Comparison of ENCODE assay signal across 17 cellular contexts in genomic region chr9:114374936-114375335, GRCh38. TPM values are rescaled to one million over a fixed set of nuclear protein-coding genes. Genes with fewer than 3 reads are reported as not detected.
DNase-seq lines count a peak whose midpoint lies in the region; ATAC-seq and TF ChIP-seq lines count a peak whose summit lies in the region.
"Had no signal": no experiment of that assay in that cellular context is flagged by ENCODE, and none has a peak within 500 bp of the region (broad histone marks: within the 10 kb centered on the region; RNA-seq: fewer than 3 reads in every experiment).

No MANE protein-coding gene starts in this region.

- POLR2A ChIA-PET in CD4-positive, alpha-beta memory T cell (lab: Charles Lee; ENCODE audit: partially characterized antibody): interaction anchor here (37.6 kb wide), 1 partner anchor 18 kb away, joined by 1614 read pairs; the partner anchor contains the start of gene AKNA
- POLR2A ChIA-PET in activated CD8-positive, alpha-beta T cell treated with anti-CD3 and anti-CD28 coated beads, Interleukin-2, amount 10 ng/mL, durations not matched to agents 7 days and 5 days (lab: Charles Lee): interaction anchor here (15.0 kb wide), 1 partner anchor 11 kb away, joined by 407 read pairs; the partner anchor contains the start of gene AKNA

- peak overlapping the region; percentile 1 to 81 (median 64) for H3K4me3 Mint-ChIP-seq in CD4-positive, alpha-beta memory T cell
- peak overlapping the region; percentile 40 for H3K4me3 Mint-ChIP-seq in activated CD8-positive, alpha-beta T cell treated with anti-CD3 and anti-CD28 coated beads, Interleukin-2, amount 10 ng/mL, durations not matched to agents 7 days and 5 days
- peak overlapping the region in 6 of 8 donors; percentile 6 to 85 (median 18) for H3K4me3 Mint-ChIP-seq in naive B cell
- H3K4me3 Mint-ChIP-seq in Calu3 (ENCODE audit: low read depth, unreplicated experiment): no peak overlapping the region

- peaks cover 0 to 2% (median 0%) of the 10 kb centered on the region in 8 donors for H3K9me3 Mint-ChIP-seq in CD4-positive, alpha-beta memory T cell
- no peaks in the 10 kb centered on the region for H3K9me3 Mint-ChIP-seq in activated CD8-positive, alpha-beta T cell treated with anti-CD3 and anti-CD28 coated beads, Interleukin-2, amount 10 ng/mL, durations not matched to agents 7 days and 5 days (ENCODE audit: insufficient read depth)
- H3K9me3 Mint-ChIP-seq in naive B cell (no peaks in the 10 kb centered on the region), Calu3 (ENCODE audit: low read depth, unreplicated experiment) (no peaks in the 10 kb centered on the region)

- BruUV-seq in Calu3 (replicated peaks; lab: Mats Ljungman, UMichigan): no TSS peak

- no peak for DNase-seq in CD4-positive, alpha-beta memory T cell
- DNase-seq in HL-60 (ENCODE audit: low read depth in 1 of 2, low spot score in 1 of 2) (no peak), naive B cell (no peak), Calu3 (no peak), DMS79 (lab: John Stamatoyannopoulos, UW) (no peak)
- DNase-seq in activated CD8-positive, alpha-beta T cell treated with anti-CD3 and anti-CD28 coated beads, Interleukin-2, amount 10 ng/mL, durations not matched to agents 7 days and 5 days: no peak
- DNase-seq: esophagus squamous epithelium, HCEC 1CT, hippocampal formation, NCI-H1930, NCI-H526, uterus had no signal

- peaks cover 97% of the 10 kb centered on the region for H3K4me1 ChIP-seq in CD4-positive, alpha-beta memory T cell (ENCODE audit: insufficient read depth, low read length)

- H3K27ac Mint-ChIP-seq in CD4-positive, alpha-beta memory T cell: peak overlapping the region; percentile 78 to 99 (median 96)
- H3K27ac Mint-ChIP-seq in activated CD8-positive, alpha-beta T cell treated with anti-CD3 and anti-CD28 coated beads, Interleukin-2, amount 10 ng/mL, durations not matched to agents 7 days and 5 days: peak overlapping the region; percentile 84
- H3K27ac Mint-ChIP-seq in naive B cell (peak overlapping the region; percentile 1 to 99 (median 93)), Calu3 (ENCODE audit: unreplicated experiment) (no peak overlapping the region)

- no peak overlapping the region for H3K4me3 ChIP-seq in CD4-positive, alpha-beta memory T cell (ENCODE audit: low read length in 2 of 2)
- H3K4me3 ChIP-seq in HL-60 (replicated peaks; ENCODE audit: insufficient read depth, low read length): no peak overlapping the region
- H3K4me3 ChIP-seq: esophagus squamous epithelium, uterus had no signal

- H3K27me3 Mint-ChIP-seq in CD4-positive, alpha-beta memory T cell: no peaks in the 10 kb centered on the region
- H3K27me3 Mint-ChIP-seq in activated CD8-positive, alpha-beta T cell treated with anti-CD3 and anti-CD28 coated beads, Interleukin-2, amount 10 ng/mL, durations not matched to agents 7 days and 5 days (ENCODE audit: low read depth): no peaks in the 10 kb centered on the region
- H3K27me3 Mint-ChIP-seq in naive B cell (no peaks in the 10 kb centered on the region), Calu3 (ENCODE audit: unreplicated experiment) (no peaks in the 10 kb centered on the region)

- CTCF ChIA-PET in CD4-positive, alpha-beta memory T cell (lab: Charles Lee; ENCODE audit: partially characterized antibody): interaction anchor here (0.9 to 4.9 kb wide), 4 partner anchors 10 to 31 kb away, joined by 3 to 85 read pairs (median 4); partner anchors contain the start of gene AKNA
- CTCF ChIA-PET in activated CD8-positive, alpha-beta T cell treated with anti-CD3 and anti-CD28 coated beads, Interleukin-2, amount 10 ng/mL, durations not matched to agents 7 days and 5 days (lab: Charles Lee): interaction anchor here (1.0 to 1.1 kb wide), 3 partner anchors 11 to 16 kb away, joined by 4 to 6 read pairs (median 6); partner anchors contain the start of gene AKNA
- CTCF ChIA-PET in Calu3 (lab: Charles Lee): no interaction called here

- no peak for TF ChIP-seq CTCF in HL-60 (IDR thresholded peaks at IDR 0.05; ENCODE audit: insufficient read depth, low read length)
- no peak for TF ChIP-seq CTCF in Calu3 (IDR thresholded peaks at IDR 0.05; ENCODE audit: unreplicated experiment)

- H3K9me3 ChIP-seq in CD4-positive, alpha-beta memory T cell (ENCODE audit: control insufficient read depth in 1 of 2, low read length in 2 of 2): no peaks in the 10 kb centered on the region
- H3K9me3 ChIP-seq: esophagus squamous epithelium, uterus had no signal

- H3K36me3 Mint-ChIP-seq in CD4-positive, alpha-beta memory T cell: peaks cover 71 to 81% of the 10 kb centered on the region in 2 donors
- H3K36me3 Mint-ChIP-seq in activated CD8-positive, alpha-beta T cell treated with anti-CD3 and anti-CD28 coated beads, Interleukin-2, amount 10 ng/mL, durations not matched to agents 7 days and 5 days (ENCODE audit: low read depth): peaks cover 93% of the 10 kb centered on the region
- peaks cover 26 to 29% of the 10 kb centered on the region in 2 donors for H3K36me3 Mint-ChIP-seq in naive B cell
- H3K36me3 Mint-ChIP-seq in Calu3 (ENCODE audit: insufficient read depth, unreplicated experiment): no peaks in the 10 kb centered on the region

- peaks cover 62% of the 10 kb centered on the region for H3K36me3 ChIP-seq in CD4-positive, alpha-beta memory T cell (ENCODE audit: insufficient read depth, low read length)
- H3K36me3 ChIP-seq: uterus had no signal

- peak overlapping the region; percentile 79 for H3K27ac ChIP-seq in CD4-positive, alpha-beta memory T cell (ENCODE audit: low read depth, low read length)
- peak overlapping the region; percentile 95 for H3K27ac ChIP-seq in HL-60 (replicated peaks)

- no peak for ATAC-seq in activated CD8-positive, alpha-beta T cell treated with anti-CD3 and anti-CD28 coated beads, Interleukin-2, amount 10 ng/mL, durations not matched to agents 7 days and 5 days
- no peak for ATAC-seq in naive B cell (ENCODE audit: low read depth in 2 of 2)
- no peak for ATAC-seq in GM21360 (IDR thresholded peaks at IDR 0.05; ENCODE audit: unreplicated experiment)
- ATAC-seq: left lobe of liver had no signal

- peaks cover 62 to 97% (median 82%) of the 10 kb centered on the region in 4 donors for H3K4me1 Mint-ChIP-seq in CD4-positive, alpha-beta memory T cell
- H3K4me1 Mint-ChIP-seq in activated CD8-positive, alpha-beta T cell treated with anti-CD3 and anti-CD28 coated beads, Interleukin-2, amount 10 ng/mL, durations not matched to agents 7 days and 5 days (ENCODE audit: low read depth): peaks cover 94% of the 10 kb centered on the region
- peaks cover 60 to 97% (median 86%) of the 10 kb centered on the region in 3 donors for H3K4me1 Mint-ChIP-seq in naive B cell
- no peaks in the 10 kb centered on the region for H3K4me1 Mint-ChIP-seq in Calu3 (ENCODE audit: low read depth, unreplicated experiment)

- intact Hi-C loops in CD4-positive, alpha-beta memory T cell (cut with micrococcal nuclease): no loop called here
- intact Hi-C loops in Calu3 (cut with micrococcal nuclease; ENCODE audit: unreplicated experiment): no loop called here

- H3K27me3 ChIP-seq in CD4-positive, alpha-beta memory T cell (ENCODE audit: insufficient read depth, low read length): no peaks in the 10 kb centered on the region
- H3K27me3 ChIP-seq in HL-60 (ENCODE audit: insufficient read depth, poor library complexity, severe bottlenecking): no peaks in the 10 kb centered on the region
- H3K27me3 ChIP-seq: esophagus squamous epithelium, uterus had no signal

RNA-seq across cellular contexts. Expression of gene AKNA, which starts 12.8 kb away (rescaled TPM):
- 100 to 1,000 TPM; 374 to 375 TPM for total RNA-seq in CD4-positive, alpha-beta memory T cell
- 10 to 100 TPM in 1 of 2 donors, 1 to 10 TPM in 1; 1.9 to 35.6 TPM for polyA plus RNA-seq in CD4-positive, alpha-beta memory T cell
- total RNA-seq in activated CD8-positive, alpha-beta T cell treated with anti-CD3 and anti-CD28 coated beads, Interleukin-2, amount 10 ng/mL, durations not matched to agents 7 days and 5 days: 100 to 1,000 TPM; 413 to 430 TPM
- 10 to 100 TPM in 5 of 6 donors, under 1 TPM in 1; 0.78 to 34.1 (median 13.7) TPM for polyA plus RNA-seq in naive B cell (ENCODE audit: low read depth in 6 of 6)
- total RNA-seq in Calu3 (2022): 3.9 and 5.8 TPM in 2 replicates

RNA-seq across cellular contexts. Expression of gene ORM2, which starts 45.3 kb away (rescaled TPM):
- not detected for total RNA-seq in CD4-positive, alpha-beta memory T cell
- polyA plus RNA-seq in CD4-positive, alpha-beta memory T cell: not detected
- not detected for total RNA-seq in activated CD8-positive, alpha-beta T cell treated with anti-CD3 and anti-CD28 coated beads, Interleukin-2, amount 10 ng/mL, durations not matched to agents 7 days and 5 days
- polyA plus RNA-seq in naive B cell (ENCODE audit: low read depth in 6 of 6): not detected
- not detected in 2 replicates for total RNA-seq in Calu3 (2022)
- total RNA-seq: aorta, esophagus squamous epithelium, myocyte, RPMI7951 had no signal
- polyA plus RNA-seq: aorta had no signal

RNA-seq across cellular contexts. Expression of gene ORM1, which starts 52.0 kb away (rescaled TPM):
- total RNA-seq in CD4-positive, alpha-beta memory T cell: not detected
- polyA plus RNA-seq in CD4-positive, alpha-beta memory T cell: not detected
- not detected for total RNA-seq in activated CD8-positive, alpha-beta T cell treated with anti-CD3 and anti-CD28 coated beads, Interleukin-2, amount 10 ng/mL, durations not matched to agents 7 days and 5 days
- polyA plus RNA-seq in naive B cell (ENCODE audit: low read depth in 6 of 6): not detected
- not detected in 2 replicates for total RNA-seq in Calu3 (2022)
- total RNA-seq: myocyte, RPMI7951 had no signal

Comparison
In these comparisons a context has a peak if more than half of its experiments do, and no peak if none do; other contexts are left out.
1. RNA of gene AKNA, which starts 12.8 kb away (total RNA-seq): 413 to 430 TPM in activated CD8-positive, alpha-beta T cell treated with anti-CD3 and anti-CD28 coated beads, Interleukin-2, amount 10 ng/mL, durations not matched to agents 7 days and 5 days and 374 to 375 TPM in CD4-positive, alpha-beta memory T cell; 3.9 to 5.8 TPM in Calu3; every median in the first group is over 10 times any median in the second.